1 cellular context compared by ENCODE assay signal in the genomic region with DNA sequence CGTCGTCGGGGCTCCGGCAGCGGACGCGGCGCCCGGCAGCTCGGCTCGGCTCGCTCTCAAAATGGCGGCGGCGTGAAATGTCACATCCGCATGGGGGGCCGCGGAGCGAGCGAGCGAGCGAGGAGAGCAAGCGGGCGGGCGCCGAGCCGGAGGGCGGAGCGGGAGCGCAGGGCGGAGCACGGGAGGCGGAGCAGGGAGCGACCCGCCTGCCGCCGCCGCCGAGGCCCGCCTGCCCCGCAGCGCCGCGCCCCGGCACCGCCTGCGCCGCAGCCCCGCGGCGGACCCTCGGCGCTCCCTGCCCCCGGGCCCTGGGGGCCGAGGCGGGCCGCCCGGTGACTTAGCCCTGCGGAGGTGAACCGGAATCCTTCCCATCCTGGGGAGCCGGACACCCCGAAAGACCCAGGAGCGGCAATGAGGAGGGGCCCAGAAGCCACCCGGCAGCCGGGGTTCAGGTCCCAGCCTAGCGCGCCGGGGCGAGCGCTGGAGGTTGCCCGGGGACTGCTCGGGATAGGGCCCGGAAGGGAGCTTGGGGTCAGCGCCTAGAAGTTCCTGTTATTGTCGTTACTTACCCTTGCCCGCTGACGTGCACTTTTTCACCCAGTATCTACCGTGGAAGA.
TF ChIP-seq lines count a peak whose summit lies in the region.

A gene (minus strand): TSS at position 82 of the 617 bp plus-strand sequence. CDS start 621 bp downstream, outside the sequence.

TF ChIP-seq in IMR-90, 13 proteins besides CTCF, POLR2A, EP300 and RAD21 (continued from another document):
- TF ChIP-seq, protein P1, sequence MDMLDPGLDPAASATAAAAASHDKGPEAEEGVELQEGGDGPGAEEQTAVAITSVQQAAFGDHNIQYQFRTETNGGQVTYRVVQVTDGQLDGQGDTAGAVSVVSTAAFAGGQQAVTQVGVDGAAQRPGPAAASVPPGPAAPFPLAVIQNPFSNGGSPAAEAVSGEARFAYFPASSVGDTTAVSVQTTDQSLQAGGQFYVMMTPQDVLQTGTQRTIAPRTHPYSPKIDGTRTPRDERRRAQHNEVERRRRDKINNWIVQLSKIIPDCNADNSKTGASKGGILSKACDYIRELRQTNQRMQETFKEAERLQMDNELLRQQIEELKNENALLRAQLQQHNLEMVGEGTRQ (IDR thresholded peaks at IDR 0.05; ENCODE audit: low read depth, low read length): no peak
- TF ChIP-seq CEBPB (IDR thresholded peaks at IDR 0.05; ENCODE audit: low read depth, low read length): no peak
- TF ChIP-seq MAFK (IDR thresholded peaks at IDR 0.05; ENCODE audit: low read depth, low read length): no peak
- TF ChIP-seq NFE2L2 (IDR thresholded peaks at IDR 0.05; ENCODE audit: low read depth, low read length): no peak
- peak; percentile 95 for TF ChIP-seq MAZ (IDR thresholded peaks at IDR 0.05; ENCODE audit: borderline replicate concordance, low read depth, low read length)
- no peak for TF ChIP-seq RCOR1 (IDR thresholded peaks at IDR 0.05; ENCODE audit: insufficient replicate concordance, low read length)
- TF ChIP-seq RFX5 (IDR thresholded peaks at IDR 0.05; ENCODE audit: low read depth, low read length): no peak
- TF ChIP-seq, protein P2, sequence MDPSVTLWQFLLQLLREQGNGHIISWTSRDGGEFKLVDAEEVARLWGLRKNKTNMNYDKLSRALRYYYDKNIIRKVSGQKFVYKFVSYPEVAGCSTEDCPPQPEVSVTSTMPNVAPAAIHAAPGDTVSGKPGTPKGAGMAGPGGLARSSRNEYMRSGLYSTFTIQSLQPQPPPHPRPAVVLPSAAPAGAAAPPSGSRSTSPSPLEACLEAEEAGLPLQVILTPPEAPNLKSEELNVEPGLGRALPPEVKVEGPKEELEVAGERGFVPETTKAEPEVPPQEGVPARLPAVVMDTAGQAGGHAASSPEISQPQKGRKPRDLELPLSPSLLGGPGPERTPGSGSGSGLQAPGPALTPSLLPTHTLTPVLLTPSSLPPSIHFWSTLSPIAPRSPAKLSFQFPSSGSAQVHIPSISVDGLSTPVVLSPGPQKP (IDR thresholded peaks at IDR 0.05; ENCODE audit: borderline replicate concordance, low read depth, low read length): no peak
- peak; percentile 91 for TF ChIP-seq MXI1 (IDR thresholded peaks at IDR 0.05; ENCODE audit: borderline replicate concordance, low read depth, low read length)
- TF ChIP-seq SMC3 (IDR thresholded peaks at IDR 0.05; ENCODE audit: low read depth, low read length): no peak
